In genomic region chr11:121552160-121552559, GRCh38 we compare ENCODE assay signal across 2 cellular contexts.
TF ChIP-seq lines count a peak whose summit lies in the region.

No MANE protein-coding gene starts in this region.

TF ChIP-seq in liver, 16 proteins besides CTCF, POLR2A, EP300 and RAD21:
- TF ChIP-seq ZBTB33 (IDR thresholded peaks at IDR 0.05) = no peak
- no peak for TF ChIP-seq EGR1 (IDR thresholded peaks at IDR 0.05; ENCODE audit: low read depth in 2 of 2)
TF ChIP-seq in liver: peak in this region for 0.

TF ChIP-seq in HepG2, 621 proteins besides CTCF, POLR2A, EP300 and RAD21 (continued from another document):
- TF ChIP-seq, protein P1, sequence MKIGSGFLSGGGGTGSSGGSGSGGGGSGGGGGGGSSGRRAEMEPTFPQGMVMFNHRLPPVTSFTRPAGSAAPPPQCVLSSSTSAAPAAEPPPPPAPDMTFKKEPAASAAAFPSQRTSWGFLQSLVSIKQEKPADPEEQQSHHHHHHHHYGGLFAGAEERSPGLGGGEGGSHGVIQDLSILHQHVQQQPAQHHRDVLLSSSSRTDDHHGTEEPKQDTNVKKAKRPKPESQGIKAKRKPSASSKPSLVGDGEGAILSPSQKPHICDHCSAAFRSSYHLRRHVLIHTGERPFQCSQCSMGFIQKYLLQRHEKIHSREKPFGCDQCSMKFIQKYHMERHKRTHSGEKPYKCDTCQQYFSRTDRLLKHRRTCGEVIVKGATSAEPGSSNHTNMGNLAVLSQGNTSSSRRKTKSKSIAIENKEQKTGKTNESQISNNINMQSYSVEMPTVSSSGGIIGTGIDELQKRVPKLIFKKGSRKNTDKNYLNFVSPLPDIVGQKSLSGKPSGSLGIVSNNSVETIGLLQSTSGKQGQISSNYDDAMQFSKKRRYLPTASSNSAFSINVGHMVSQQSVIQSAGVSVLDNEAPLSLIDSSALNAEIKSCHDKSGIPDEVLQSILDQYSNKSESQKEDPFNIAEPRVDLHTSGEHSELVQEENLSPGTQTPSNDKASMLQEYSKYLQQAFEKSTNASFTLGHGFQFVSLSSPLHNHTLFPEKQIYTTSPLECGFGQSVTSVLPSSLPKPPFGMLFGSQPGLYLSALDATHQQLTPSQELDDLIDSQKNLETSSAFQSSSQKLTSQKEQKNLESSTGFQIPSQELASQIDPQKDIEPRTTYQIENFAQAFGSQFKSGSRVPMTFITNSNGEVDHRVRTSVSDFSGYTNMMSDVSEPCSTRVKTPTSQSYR (CRISPR knock-in tag; IDR thresholded peaks at IDR 0.05; ENCODE audit: borderline replicate concordance) = no peak
